In genomic region chr16:88706965-88707871, GRCh38 we compare ENCODE assay signal across 1 cellular context.
TF ChIP-seq lines count a peak whose summit lies in the region.

No MANE protein-coding gene starts in this region.

TF ChIP-seq in endothelial cell of umbilical vein, 7 proteins besides CTCF, POLR2A, EP300 and RAD21 (continued from another document):
- TF ChIP-seq POLR2AphosphoS5 (IDR thresholded peaks at IDR 0.05; ENCODE audit: insufficient read depth, low read depth, low read length) (no peak), MYC (IDR thresholded peaks at IDR 0.05; ENCODE audit: low read depth, low read length) (no peak)
